ENCODE assay signal across 11 cellular contexts in the genomic region with DNA sequence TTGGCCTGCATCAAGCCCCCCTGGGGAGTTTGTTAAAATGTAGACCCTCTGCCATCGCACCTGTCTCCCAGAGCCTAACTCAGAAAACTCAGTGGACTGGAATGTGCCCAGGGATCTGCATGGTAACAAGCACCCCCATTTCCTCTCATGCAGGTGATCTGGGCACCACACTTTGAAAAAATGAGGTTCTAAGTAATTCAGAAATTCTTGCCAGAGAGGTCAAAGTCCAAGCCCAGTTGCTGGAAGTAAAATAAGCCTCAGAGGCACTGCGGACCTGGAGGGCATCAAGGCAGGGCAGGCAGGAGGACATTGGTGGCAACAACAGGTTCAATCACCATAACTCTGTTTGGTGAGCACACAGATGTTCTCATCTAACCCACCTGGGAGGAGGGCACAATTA. TPM values are rescaled to one million over a fixed set of nuclear protein-coding genes. Genes with fewer than 3 reads are reported as not detected.
"Had no signal": no experiment of that assay in that cellular context is flagged by ENCODE, and none has a peak within 500 bp of the region (broad histone marks: within the 10 kb centered on the region; RNA-seq: fewer than 3 reads in every experiment).

No MANE protein-coding gene starts in this region.

RNA-seq across cellular contexts. Expression of gene GOLGA8T, which starts 33.0 kb away (rescaled TPM):
- total RNA-seq: hepatocyte, kidney, kidney epithelial cell, lower lobe of right lung, lung microvascular endothelial cell, mammary epithelial cell, mesenteric fat pad, mononuclear cell, mucosa of descending colon, myocyte had no signal
- polyA plus RNA-seq: hepatocyte, keratinocyte, mammary epithelial cell had no signal
